Comparison of ENCODE assay signal across 28 cellular contexts in genomic region chr13:34255695-34256094, GRCh38.
"Had no signal": no experiment of that assay in that cellular context is flagged by ENCODE, and none has a peak within 500 bp of the region (broad histone marks: within the 10 kb centered on the region; RNA-seq: fewer than 3 reads in every experiment).

No MANE protein-coding gene starts in this region.

- H3K27me3 Mint-ChIP-seq: progenitor cell of endocrine pancreas; stimulated activated naive CD8-positive, alpha-beta T cell treated with anti-CD3 and anti-CD28 coated beads, Interleukin-15, amount 100 ng/mL, for 72 hours; type B pancreatic cell had no signal

- H3K36me3 ChIP-seq: neural progenitor cell, ovary, right lobe of liver, sigmoid colon, suprapubic skin, tibial artery, transverse colon, upper lobe of right lung, uterus had no signal

- H3K4me1 ChIP-seq: neural progenitor cell, parathyroid adenoma, psoas muscle, right lobe of liver, sigmoid colon, suprapubic skin, testis, tibial artery, transverse colon, upper lobe of right lung, uterus had no signal

- H3K27ac Mint-ChIP-seq: natural killer cell; nephron; neural progenitor cell; progenitor cell of endocrine pancreas; stimulated activated effector memory CD8-positive, alpha-beta T cell treated with anti-CD3 and anti-CD28 coated beads, Interleukin-12 subunit alpha, Interleukin-12 subunit beta, amount 100 ng/mL, for 72 hours; stimulated activated naive CD8-positive, alpha-beta T cell treated with anti-CD3 and anti-CD28 coated beads, Interleukin-15, amount 100 ng/mL, for 72 hours; type B pancreatic cell had no signal

- H3K4me2 ChIP-seq: neural progenitor cell had no signal

- H3K27ac ChIP-seq: neural progenitor cell, ovary, parathyroid adenoma, psoas muscle, right lobe of liver, sigmoid colon, suprapubic skin, testis, tibial artery, transverse colon, upper lobe of right lung, uterus had no signal

- ATAC-seq: natural killer cell; psoas muscle; right cardiac atrium; right lobe of liver; stimulated activated effector memory CD8-positive, alpha-beta T cell treated with anti-CD3 and anti-CD28 coated beads, Interleukin-12 subunit alpha, Interleukin-12 subunit beta, amount 100 ng/mL, for 72 hours; stimulated activated naive CD8-positive, alpha-beta T cell treated with anti-CD3 and anti-CD28 coated beads, Interleukin-15, amount 100 ng/mL, for 72 hours; stimulated activated naive CD8-positive, alpha-beta T cell treated with anti-CD3 and anti-CD28 coated beads, Interleukin-15, Interleukin-2, amounts not matched to agents 100 U/mL and 50 U/mL, for 24 hours had no signal

- H2AFZ ChIP-seq: neural progenitor cell, parathyroid adenoma had no signal

- H3K27me3 ChIP-seq: neural progenitor cell, ovary, right lobe of liver, sigmoid colon, suprapubic skin, testis, tibial artery, transverse colon, upper lobe of right lung, uterus had no signal

- H3K9me3 ChIP-seq: ovary, psoas muscle, right lobe of liver, sigmoid colon, suprapubic skin, testis, tibial artery, transverse colon, upper lobe of right lung, uterus had no signal

- H3K79me2 ChIP-seq: parathyroid adenoma had no signal

- H3K4me3 ChIP-seq: neural progenitor cell, ovary, psoas muscle, right lobe of liver, sigmoid colon, suprapubic skin, testis, tibial artery, transverse colon, upper lobe of right lung, uterus had no signal

- H3K36me3 Mint-ChIP-seq: natural killer cell; neural progenitor cell; stimulated activated effector memory CD8-positive, alpha-beta T cell treated with anti-CD3 and anti-CD28 coated beads, Interleukin-12 subunit alpha, Interleukin-12 subunit beta, amount 100 ng/mL, for 72 hours; type B pancreatic cell had no signal

- H3K9ac ChIP-seq: neural progenitor cell, parathyroid adenoma had no signal

- DNase-seq: natural killer cell; occipital lobe; ovary; posterior cingulate gyrus; psoas muscle; right cardiac atrium; right lobe of liver; sigmoid colon; small intestine; stimulated activated CD4-positive, alpha-beta T cell treated with anti-CD3 and anti-CD28 coated beads, Interleukin-15, amount 100 ng/mL, for 24 hours; stimulated activated CD4-positive, alpha-beta T cell treated with anti-CD3 and anti-CD28 coated beads, Interleukin-2, amount 100 ng/mL, for 24 hours; stimulated activated CD4-positive, alpha-beta T cell treated with anti-CD3 and anti-CD28 coated beads, Interleukin-2, amount 100 ng/mL, for 48 hours; stimulated activated CD4-positive, alpha-beta T cell treated with anti-CD3 and anti-CD28 coated beads, Interleukin-4, amount 100 ng/mL, for 24 hours; stimulated activated naive CD4-positive, alpha-beta T cell; stimulated activated naive CD8-positive, alpha-beta T cell treated with anti-CD3 and anti-CD28 coated beads, Interleukin-15, amount 100 ng/mL, for 72 hours; stimulated activated naive CD8-positive, alpha-beta T cell treated with anti-CD3 and anti-CD28 coated beads, Interleukin-15, Interleukin-2, amounts not matched to agents 100 U/mL and 50 U/mL, for 24 hours; testis; tibial artery; transverse colon; upper lobe of right lung; uterus had no signal

- H3K4me1 Mint-ChIP-seq: neural progenitor cell; stimulated activated effector memory CD8-positive, alpha-beta T cell treated with anti-CD3 and anti-CD28 coated beads, Interleukin-12 subunit alpha, Interleukin-12 subunit beta, amount 100 ng/mL, for 72 hours; stimulated activated naive CD8-positive, alpha-beta T cell treated with anti-CD3 and anti-CD28 coated beads, Interleukin-15, amount 100 ng/mL, for 72 hours had no signal

- H3K4me3 Mint-ChIP-seq: natural killer cell; nephron; neural progenitor cell; stimulated activated effector memory CD8-positive, alpha-beta T cell treated with anti-CD3 and anti-CD28 coated beads, Interleukin-12 subunit alpha, Interleukin-12 subunit beta, amount 100 ng/mL, for 72 hours; stimulated activated naive CD8-positive, alpha-beta T cell treated with anti-CD3 and anti-CD28 coated beads, Interleukin-15, amount 100 ng/mL, for 72 hours; type B pancreatic cell had no signal
